ENCODE assay signal across 16 cellular contexts in the genomic region with DNA sequence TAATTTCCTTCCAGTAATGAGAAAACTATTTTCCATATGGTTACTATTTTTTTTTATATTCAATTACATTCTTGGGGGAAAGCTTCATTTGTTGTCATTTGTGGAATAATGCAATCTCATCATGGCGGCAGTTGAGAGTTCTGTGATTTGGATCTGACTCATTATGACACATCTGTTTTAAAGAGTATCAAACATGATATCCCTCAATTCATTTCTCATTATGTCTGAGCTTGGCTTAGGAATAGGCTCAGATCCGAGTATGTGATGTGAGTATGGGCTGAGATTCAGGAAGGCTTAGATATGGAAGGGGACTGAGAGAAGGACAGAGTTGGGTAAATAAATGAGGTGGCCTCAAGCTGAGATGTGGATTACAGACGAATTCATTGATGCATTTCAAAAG.
DNase-seq lines count a peak whose midpoint lies in the region; ATAC-seq and TF ChIP-seq lines count a peak whose summit lies in the region.
"Had no signal": no experiment of that assay in that cellular context is flagged by ENCODE, and none has a peak within 500 bp of the region (broad histone marks: within the 10 kb centered on the region; RNA-seq: fewer than 3 reads in every experiment).

No MANE protein-coding gene starts in this region.

- no peak overlapping the region for H3K4me3 ChIP-seq in A673 (ENCODE audit: low read depth, low read length, poor library complexity, severe bottlenecking)
- no peak overlapping the region for H3K4me3 ChIP-seq in adipocyte (ENCODE audit: low read length)
- H3K4me3 ChIP-seq: gastrocnemius medialis, thoracic aorta had no signal

- DNase-seq in A673 (ENCODE audit: low spot score) (peak; percentile 16), H4 (ENCODE audit: low spot score) (peak; percentile 23), adipocyte (ENCODE audit: low read depth) (peak; percentile 74), fibroblast of peridontal ligament (ENCODE audit: extremely low read depth) (peak; percentile 97), SKM-1 treated with dmso at 0.1 percent for 144 hours (lab: John Stamatoyannopoulos, UW; ENCODE audit: unreplicated experiment) (no peak), SIG-M5 treated with dmso at 0.1 percent for 504 hours (lab: John Stamatoyannopoulos, UW; ENCODE audit: unreplicated experiment) (no peak), left colon (no peak)
- DNase-seq: ACHN; activated naive CD8-positive, alpha-beta T cell treated with anti-CD3 and anti-CD28 coated beads, Interleukin-2, amount 50 U/mL, for 24 hours; activated T-cell treated with anti-CD3 and anti-CD28 coated beads, Interleukin-2, amount 50 U/mL, for 24 hours; cortex of kidney; gastrocnemius medialis; immature natural killer cell had no signal

- no peaks in the 10 kb centered on the region for H3K27me3 ChIP-seq in A673 (replicated peaks; ENCODE audit: insufficient read depth, low read depth, low read length, poor library complexity)
- H3K27me3 ChIP-seq in adipocyte (replicated peaks; ENCODE audit: control insufficient read depth, insufficient read depth, low read length) = no peaks in the 10 kb centered on the region
- H3K27me3 ChIP-seq: gastrocnemius medialis had no signal

- intact Hi-C loops in A673 (cut with micrococcal nuclease; ENCODE audit: unreplicated experiment) (no loop called here), left colon (cut with DNase I, micrococcal nuclease) (no loop called here)

- BruUV-seq in A673 (replicated peaks; lab: Mats Ljungman, UMichigan) = no TSS peak

- ATAC-seq in left colon (no peak), GM21717 (IDR thresholded peaks at IDR 0.05; ENCODE audit: unreplicated experiment) (no peak)
- ATAC-seq: activated CD4-positive, CD25-positive, alpha-beta regulatory T cell treated with anti-CD3 and anti-CD28 coated beads, Interleukin-2, amount 50 U/mL, for 24 hours; activated naive CD8-positive, alpha-beta T cell treated with anti-CD3 and anti-CD28 coated beads, Interleukin-2, amount 50 U/mL, for 24 hours; gastrocnemius medialis had no signal

- H3K9me3 ChIP-seq in A673 (ENCODE audit: low read depth, low read length, poor library complexity, severe bottlenecking) = peaks cover 8% of the 10 kb centered on the region
- peaks cover 12% of the 10 kb centered on the region for H3K9me3 ChIP-seq in adipocyte (ENCODE audit: control insufficient read depth, low read length)
- H3K9me3 ChIP-seq: gastrocnemius medialis had no signal

- POLR2A ChIA-PET in A673 (lab: Charles Lee; ENCODE audit: low non-redundant PET) = no interaction called here

- no peak for TF ChIP-seq CTCF in A673 (conservative IDR thresholded peaks at IDR 0.05; ENCODE audit: low read depth, low read length)

- H3K9ac ChIP-seq in adipocyte (ENCODE audit: low read length) = no peak overlapping the region

- H3K27ac ChIP-seq in A673 (ENCODE audit: low read depth, low read length, poor library complexity, severe bottlenecking) = no peak overlapping the region
- H3K27ac ChIP-seq: gastrocnemius medialis, thoracic aorta had no signal

- no peaks in the 10 kb centered on the region for H3K36me3 ChIP-seq in A673 (ENCODE audit: insufficient read depth, low read length, poor library complexity, severe bottlenecking)
- H3K36me3 ChIP-seq in adipocyte (ENCODE audit: control insufficient read depth, insufficient read depth, low read length, severe bottlenecking) = no peaks in the 10 kb centered on the region
- H3K36me3 ChIP-seq: gastrocnemius medialis, thoracic aorta had no signal

- no peaks in the 10 kb centered on the region for H3K4me1 ChIP-seq in A673 (ENCODE audit: insufficient read depth, low read length, poor library complexity, severe bottlenecking)
- peaks cover 18% of the 10 kb centered on the region for H3K4me1 ChIP-seq in adipocyte (ENCODE audit: control insufficient read depth, insufficient read depth, low read length)
- H3K4me1 ChIP-seq: gastrocnemius medialis had no signal

- CTCF ChIA-PET in A673 (lab: Charles Lee) = no interaction called here

Comparison
In these comparisons a context has a peak if more than half of its experiments do, and no peak if none do; other contexts are left out.
1. DNase-seq: peak in A673 (single experiment), H4 (single experiment), adipocyte (single experiment) and fibroblast of peridontal ligament (single experiment); none in SKM-1 treated with dmso at 0.1 percent for 144 hours (single experiment), SIG-M5 treated with dmso at 0.1 percent for 504 hours (single experiment) and left colon (0 of 2).